In the genomic region with DNA sequence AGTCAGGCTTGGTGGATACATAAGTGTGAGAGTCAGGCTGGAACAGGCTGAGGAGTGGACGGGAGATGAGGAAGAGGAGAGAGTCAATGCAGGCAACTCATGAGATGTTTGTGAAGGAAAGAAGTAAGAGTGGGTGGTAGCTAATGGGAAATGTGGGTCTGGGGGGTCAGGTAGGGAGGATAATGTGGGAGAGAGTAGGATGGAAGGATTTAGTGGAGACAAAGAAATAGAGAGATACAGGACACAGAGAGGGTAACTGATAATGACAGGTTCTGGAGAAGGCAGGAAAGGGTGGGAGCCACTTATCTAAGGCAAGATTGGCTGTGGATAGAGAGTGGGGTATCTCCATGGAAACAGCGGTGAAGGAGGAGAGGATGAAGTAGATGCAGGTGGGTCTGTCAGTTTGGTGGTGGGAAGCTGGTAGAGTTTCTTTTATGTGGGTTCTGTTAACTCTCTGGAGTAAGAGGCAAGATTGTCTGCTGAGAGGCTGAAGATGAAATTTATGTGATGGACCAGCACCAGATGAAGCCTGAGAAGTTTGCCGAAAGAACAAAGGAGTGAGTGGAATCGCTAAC, we compare ENCODE assay signal across 23 cellular contexts.
DNase-seq lines count a peak whose midpoint lies in the region; ATAC-seq and TF ChIP-seq lines count a peak whose summit lies in the region.
"Had no signal": no experiment of that assay in that cellular context is flagged by ENCODE, and none has a peak within 500 bp of the region (broad histone marks: within the 10 kb centered on the region; RNA-seq: fewer than 3 reads in every experiment).

No MANE protein-coding gene starts in this region.

- H3K36me3 ChIP-seq in BLaER1 (no peaks in the 10 kb centered on the region), uterus (no peaks in the 10 kb centered on the region)

- H3K27ac ChIP-seq in BLaER1 (no peak overlapping the region), uterus (peak overlapping the region; percentile 28 to 61)
- H3K27ac ChIP-seq: RWPE1 had no signal

- no peak overlapping the region for H3K4me3 ChIP-seq in BLaER1
- no peak overlapping the region for H3K4me3 ChIP-seq in uterus

- no peak for DNase-seq in mesothelial cell of epicardium (ENCODE audit: low spot score in 2 of 2, unreplicated experiment in 2 of 2)
- no peak for DNase-seq in uterus
- DNase-seq in islet precursor cell = no peak
- DNase-seq in DMS79 treated with DMSO at 0.1 percent for 48 hours (lab: John Stamatoyannopoulos, UW) = no peak
- DNase-seq in HEK293T (ENCODE audit: extremely low spot score) = no peak
- DNase-seq: CD8-positive, alpha-beta memory T cell; DMS 273 treated with DMSO at 0.1 percent for 48 hours; DMS79; HFFc6; Karpas-422; NCI-H1092; NCI-H1436; NCI-H187 treated with DMSO at 0.1 percent for 48 hours; NCI-H446; NCI-H524 treated with DMSO at 0.1 percent for 48 hours; SHP77; T-cell had no signal

- H3K4me1 ChIP-seq in BLaER1 = no peaks in the 10 kb centered on the region
- H3K4me1 ChIP-seq in uterus = no peaks in the 10 kb centered on the region

- CTCF ChIA-PET in HEK293T (lab: Yijun Ruan, JAX) = no interaction called here

- H3K9me3 ChIP-seq in BLaER1 (0 out of 2 replicates have a peak, but pooled peaks cover 5% of the 10 kb centered on the region), uterus (no peaks in the 10 kb centered on the region)

- H4K20me1 ChIP-seq in BLaER1 = no peaks in the 10 kb centered on the region

- H3K4me2 ChIP-seq in BLaER1 = peak overlapping the region; percentile 22; the same call in 1 of the 2 replicates

- peaks cover 40% of the 10 kb centered on the region for H3K4me1 Mint-ChIP-seq in mesothelial cell of epicardium
- H3K4me1 Mint-ChIP-seq: CD8-positive, alpha-beta memory T cell had no signal

- TF ChIP-seq CTCF in mesothelial cell of epicardium (IDR thresholded peaks at IDR 0.05; ENCODE audit: unreplicated experiment) (no peak), uterus (IDR thresholded peaks at IDR 0.05) (no peak)

- peaks cover 3% of the 10 kb centered on the region for H3K9me3 Mint-ChIP-seq in mesothelial cell of epicardium
- H3K9me3 Mint-ChIP-seq: CD8-positive, alpha-beta memory T cell; HFFc6; T-cell had no signal

- no peaks in the 10 kb centered on the region for H3K27me3 Mint-ChIP-seq in mesothelial cell of epicardium (ENCODE audit: low read depth)

- peak; percentile 18 for ATAC-seq in GM18868 (IDR thresholded peaks at IDR 0.05; ENCODE audit: unreplicated experiment)
- ATAC-seq: Panc1, T-cell had no signal

- TF ChIP-seq POLR2A in uterus (IDR thresholded peaks at IDR 0.05) = no peak

- no peaks in the 10 kb centered on the region for H3K36me3 Mint-ChIP-seq in mesothelial cell of epicardium
- H3K36me3 Mint-ChIP-seq: CD14-positive monocyte; CD8-positive, alpha-beta memory T cell; T-cell had no signal

- H3K4me3 Mint-ChIP-seq in mesothelial cell of epicardium = no peak overlapping the region
- H3K4me3 Mint-ChIP-seq: CD14-positive monocyte; CD8-positive, alpha-beta memory T cell; HFFc6; T-cell had no signal

- peak overlapping the region; percentile 31 for H3K27ac Mint-ChIP-seq in mesothelial cell of epicardium
- H3K27ac Mint-ChIP-seq: CD14-positive monocyte; CD8-positive, alpha-beta memory T cell; HFFc6; IgD-negative memory B cell; T-cell had no signal

- H3K9ac ChIP-seq in BLaER1 = no peak overlapping the region

- intact Hi-C loops in uterus (cut with DNase I; ENCODE audit: low total_unique reads) = no loop called here

- H3K27me3 ChIP-seq in BLaER1 (no peaks in the 10 kb centered on the region), uterus (no peaks in the 10 kb centered on the region)

- POLR2A ChIA-PET in HEK293T (lab: Yijun Ruan, JAX) = no interaction called here

TF ChIP-seq in HEK293T, 16 proteins besides CTCF, POLR2A, EP300 and RAD21:
- TF ChIP-seq FOXK2 (IDR thresholded peaks at IDR 0.05) (no peak), CTBP1 (IDR thresholded peaks at IDR 0.05; ENCODE audit: borderline replicate concordance) (no peak), TARDBP (IDR thresholded peaks at IDR 0.05) (no peak), ZNF384 (IDR thresholded peaks at IDR 0.05) (no peak), SP1 (IDR thresholded peaks at IDR 0.05) (no peak), ARNT (IDR thresholded peaks at IDR 0.05) (no peak), L3MBTL2 (conservative IDR thresholded peaks at IDR 0.05) (no peak), FOXM1 (IDR thresholded peaks at IDR 0.05; ENCODE audit: borderline replicate concordance) (no peak), NFRKB (IDR thresholded peaks at IDR 0.05) (no peak), FOXA1 (IDR thresholded peaks at IDR 0.05) (no peak), SUZ12 (IDR thresholded peaks at IDR 0.05) (no peak)
- TF ChIP-seq, protein P1, sequence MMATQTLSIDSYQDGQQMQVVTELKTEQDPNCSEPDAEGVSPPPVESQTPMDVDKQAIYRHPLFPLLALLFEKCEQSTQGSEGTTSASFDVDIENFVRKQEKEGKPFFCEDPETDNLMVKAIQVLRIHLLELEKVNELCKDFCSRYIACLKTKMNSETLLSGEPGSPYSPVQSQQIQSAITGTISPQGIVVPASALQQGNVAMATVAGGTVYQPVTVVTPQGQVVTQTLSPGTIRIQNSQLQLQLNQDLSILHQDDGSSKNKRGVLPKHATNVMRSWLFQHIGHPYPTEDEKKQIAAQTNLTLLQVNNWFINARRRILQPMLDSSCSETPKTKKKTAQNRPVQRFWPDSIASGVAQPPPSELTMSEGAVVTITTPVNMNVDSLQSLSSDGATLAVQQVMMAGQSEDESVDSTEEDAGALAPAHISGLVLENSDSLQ (IDR thresholded peaks at IDR 0.05) = no peak
TF ChIP-seq in HEK293T: peak in this region for 0.
